In the genomic region with DNA sequence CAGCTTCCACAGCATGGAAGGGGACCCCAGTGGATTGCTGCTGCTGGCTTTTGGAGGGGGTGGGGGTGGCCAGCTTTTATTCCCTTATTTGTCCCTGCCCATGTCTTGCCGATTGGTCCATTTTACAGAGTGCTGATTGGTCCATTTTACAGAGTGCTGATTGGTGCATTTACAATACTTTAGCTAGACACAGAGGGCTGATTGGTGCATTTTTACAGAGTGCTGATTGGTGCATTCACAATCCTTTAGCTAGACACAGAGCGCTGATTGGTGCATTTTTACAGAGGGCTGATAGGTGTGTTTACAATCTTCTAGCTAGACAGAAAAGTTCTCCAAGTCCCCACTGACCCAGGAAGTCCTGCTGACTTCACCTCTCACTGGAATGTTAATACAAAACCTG, we compare ENCODE assay signal across 5 cellular contexts. TPM values are rescaled to one million over a fixed set of nuclear protein-coding genes. Genes with fewer than 3 reads are reported as not detected.
DNase-seq lines count a peak whose midpoint lies in the region; ATAC-seq, FAIRE-seq and TF ChIP-seq lines count a peak whose summit lies in the region.
"Not testable (repeated sequence)": the region's sequence is repeated elsewhere in the genome, so short reads cannot be mapped to it uniquely, and the experiment has no call there.

No MANE protein-coding gene starts in this region.

- not testable (repeated sequence) for FAIRE-seq in K562 (lab: Jason Lieb, UNC); HepG2 (lab: Jason Lieb, UNC)

- H4K20me1 ChIP-seq in GM23338 (replicated peaks; ENCODE audit: insufficient read depth); K562 (replicated peaks; ENCODE audit: control insufficient read depth, insufficient read depth, low read length); HepG2 (ENCODE audit: insufficient read depth, low read length): not testable (repeated sequence)

- not testable (repeated sequence) for H3K36me3 ChIP-seq in GM23338 (ENCODE audit: insufficient read depth); K562 (ENCODE audit: control insufficient read depth, insufficient read depth, low read length); HepG2 (replicated peaks in 1 of 2; ENCODE audit: control insufficient read depth in 1 of 2, insufficient read depth in 2 of 2, low read length in 2 of 2)

- BruUV-seq in K562 (replicated peaks; lab: Mats Ljungman, UMichigan); HepG2 (replicated peaks; lab: Mats Ljungman, UMichigan): not testable (repeated sequence)

- H3K9me1 ChIP-seq in K562 (ENCODE audit: control insufficient read depth, insufficient read depth, low read length) = not testable (repeated sequence)

- H3K4me3 Mint-ChIP-seq in GM23338, WTC11: not testable (repeated sequence)

- H3K27me3 ChIP-seq in GM23338 (ENCODE audit: insufficient read depth); K562 (ENCODE audit: control insufficient read depth in 2 of 2, insufficient read depth in 2 of 2, low read length in 2 of 2); HepG2 (ENCODE audit: control insufficient read depth in 1 of 2, insufficient read depth in 2 of 2, low read length in 2 of 2): not testable (repeated sequence)

- DNase-seq in Caki2 (ENCODE audit: low read depth) = peak; percentile 25
- DNase-seq in GM23338 (ENCODE audit: low spot score); WTC11 (ENCODE audit: low spot score); K562 (ENCODE audit: extremely low read depth in 1 of 4, low spot score in 3 of 4); HepG2 (ENCODE audit: low spot score): not testable (repeated sequence)

- not testable (repeated sequence) for TF ChIP-seq CTCF in GM23338 (conservative IDR thresholded peaks at IDR 0.05; ENCODE audit: low read depth in 2 of 2); WTC11 (IDR thresholded peaks at IDR 0.05); K562 (IDR thresholded peaks at IDR 0.05 in 2 of 3, conservative IDR thresholded peaks at IDR 0.05 in 1 of 3; ENCODE audit: insufficient read depth in 2 of 3, low read depth in 1 of 3, low read length in 3 of 3); HepG2 (CRISPR knock-in tag; IDR thresholded peaks at IDR 0.05)

- 54% methylated on average over 2 of the region's 2 CpGs for WGBS in K562 (ENCODE audit: insufficient coverage, low coverage, missing lambda C conversion rate)
- 69% methylated on average over 2 of the region's 2 CpGs for WGBS in HepG2 (ENCODE audit: low lambda C conversion rate)

- H3K79me2 ChIP-seq in GM23338 (replicated peaks; ENCODE audit: insufficient read depth); K562 (ENCODE audit: control insufficient read depth, insufficient read depth, low read length); HepG2 (ENCODE audit: insufficient read depth, low read length): not testable (repeated sequence)

- POLR2A ChIA-PET in WTC11 (lab: Charles Lee) = not testable (repeated sequence)
- POLR2A ChIA-PET in K562 (lab: Yijun Ruan, JAX) (interaction anchor here (1.0 to 1.6 kb wide), 2 partner anchors 9 to 12 kb away, joined by 3 to 9 read pairs; a partner anchor contains a TSS), HepG2 (lab: Yijun Ruan, JAX) (interaction anchor here (0.9 to 3.0 kb wide), 4 partner anchors 10 to 17 kb away, joined by 3 to 16 read pairs (median 5); a partner anchor contains a TSS)

- not testable (repeated sequence) for H3K9me2 ChIP-seq in GM23338 (ENCODE audit: insufficient read depth)

- intact Hi-C loops in K562 (cut with micrococcal nuclease) = not testable (repeated sequence)
- intact Hi-C loops in HepG2 (cut with micrococcal nuclease; ENCODE audit: unreplicated experiment) = loop anchor here (1.0 kb wide), 2 partner anchors 12 to 13 kb away; a partner anchor contains a TSS

- not testable (repeated sequence) for H3K4me1 ChIP-seq in GM23338 (ENCODE audit: insufficient read depth); K562 (replicated peaks in 1 of 2; ENCODE audit: control insufficient read depth in 2 of 2, insufficient read depth in 2 of 2, low read length in 2 of 2)
- peaks cover 15% of the 10 kb centered on the region for H3K4me1 ChIP-seq in HepG2 (ENCODE audit: insufficient read depth, low read length)

- not testable (repeated sequence) for H3K27me3 Mint-ChIP-seq in GM23338 (ENCODE audit: insufficient read depth, low read depth, poor library complexity); WTC11 (ENCODE audit: low read depth)

- H3K9me3 ChIP-seq in K562 (replicated peaks; ENCODE audit: control insufficient read depth, insufficient read depth, low read depth, low read length); HepG2 (ENCODE audit: low read length): not testable (repeated sequence)

- not testable (repeated sequence) for H3K36me3 Mint-ChIP-seq in GM23338 (ENCODE audit: low read depth); WTC11

- TF ChIP-seq EP300 in K562 (IDR thresholded peaks at IDR 0.05; ENCODE audit: low read length); HepG2 (IDR thresholded peaks at IDR 0.05; ENCODE audit: low read depth in 2 of 2, low read length in 2 of 2); HepG2 (CRISPR knock-in tag; IDR thresholded peaks at IDR 0.05; ENCODE audit: borderline replicate concordance): not testable (repeated sequence)

- not testable (repeated sequence) for H3K4me2 ChIP-seq in GM23338; K562 (ENCODE audit: insufficient read depth, low read length)
- H3K4me2 ChIP-seq in HepG2 (ENCODE audit: low read depth, low read length) = peak overlapping the region; percentile 86

- in situ Hi-C loops in Caki2 (cut with HindIII; ENCODE audit: low pct_unique_long_range_greater_than_20kb, low sequenced_read_pairs); K562 (cut with MboI): not testable (repeated sequence)
- in situ Hi-C loops in HepG2 (cut with HindIII; ENCODE audit: extremely low pct_ligation_motif_present, low pct_unique_long_range_greater_than_20kb) = loop anchor here (10.0 kb wide), 1 partner anchor 313 kb away; a partner anchor contains a TSS

- CTCF ChIA-PET in WTC11 (lab: Charles Lee) = interaction anchor here (0.6 to 1.3 kb wide), 2 partner anchors 12 to 65 kb away, joined by 3 to 8 read pairs; no protein-coding TSS in a partner anchor
- CTCF ChIA-PET in K562 (lab: Yijun Ruan, JAX; ENCODE audit: low intra/inter-chr PET ratio); HepG2 (lab: Yijun Ruan, JAX; ENCODE audit: low intra/inter-chr PET ratio, low total read pairs): not testable (repeated sequence)

- H3K27ac Mint-ChIP-seq in GM23338, WTC11: not testable (repeated sequence)

- not testable (repeated sequence) for H3K27ac ChIP-seq in GM23338 (ENCODE audit: low read depth); K562 (ENCODE audit: extremely low read depth, low read depth, low read length)
- peak overlapping the region; percentile 91 for H3K27ac ChIP-seq in HepG2 (ENCODE audit: extremely low read length, insufficient read depth, low read length)

- H2AFZ ChIP-seq in GM23338 (peak overlapping the region; percentile 63; the same call in 1 of the 2 replicates), K562 (ENCODE audit: low read depth, low read length) (0 out of 2 replicates have a peak overlapping the region, but pooled peaks have one; percentile 44)
- H2AFZ ChIP-seq in HepG2 (ENCODE audit: low read length) = not testable (repeated sequence)

- not testable (repeated sequence) for H3K9me3 Mint-ChIP-seq in GM23338
- peaks cover 12% of the 10 kb centered on the region for H3K9me3 Mint-ChIP-seq in WTC11

- not testable (repeated sequence) for H3K4me3 ChIP-seq in GM23338, K562
- peak overlapping the region; percentile 70 to 72 (median 72) for H3K4me3 ChIP-seq in HepG2 (replicated peaks in 1 of 3; ENCODE audit: insufficient read depth in 1 of 3, low read depth in 2 of 3, low read length in 3 of 3)

- not testable (repeated sequence) for TF ChIP-seq RAD21 in K562 (CRISPR knock-in tag; conservative IDR thresholded peaks at IDR 0.05 in 1 of 2, IDR thresholded peaks at IDR 0.05 in 1 of 2); HepG2 (CRISPR knock-in tag; IDR thresholded peaks at IDR 0.05)

- H3K9ac ChIP-seq in K562 (ENCODE audit: insufficient read depth in 1 of 2, low read depth in 2 of 2, low read length in 2 of 2) = not testable (repeated sequence)
- peak overlapping the region; percentile 63; the same call in 1 of the 2 replicates for H3K9ac ChIP-seq in HepG2 (ENCODE audit: insufficient read depth, low read depth, low read length)

- not testable (repeated sequence) for H3F3A ChIP-seq in GM23338 (replicated peaks; ENCODE audit: low read depth)

- TF ChIP-seq POLR2A in K562 (conservative IDR thresholded peaks at IDR 0.05); HepG2 (IDR thresholded peaks at IDR 0.05; ENCODE audit: insufficient read depth in 1 of 2, low read depth in 2 of 2, low read length in 2 of 2): not testable (repeated sequence)

- not testable (repeated sequence) for ATAC-seq in GM23338, WTC11, K562
- peak; percentile 6; the same call in 1 of the 3 replicates for ATAC-seq in HepG2

- not testable (repeated sequence) for H3K4me1 Mint-ChIP-seq in GM23338, WTC11

RNA-seq across cellular contexts. Expression of a gene that starts 12.3 kb away (rescaled TPM):
- 9.9 and 19.8 TPM in 2 replicates for total RNA-seq in Caki2 (2014; rRNA removed; shearing (Covaris generic); ENCODE audit: low replicate concordance)
- 43.2 and 46.2 TPM in 2 replicates for total RNA-seq in GM23338 (2014; rRNA removed; shearing (Covaris generic))
- polyA plus RNA-seq in GM23338 (2016; fragmentation: Nextera tagmentation; extraction: Ambion mirVana) (16.7 and 18.5 TPM in 2 replicates), K562 (2011; rRNA removed) (29.8 and 34.6 TPM in 2 replicates), K562 (2014; fragmentation: Illumina TruSeq; extraction: Trizol) (35.5 and 43.7 TPM in 2 replicates), K562 (2014; fragmentation: Nextera tagmentation; extraction: Ambion mirVana) (10 to 100 TPM; 14.5 to 17.9 TPM), K562 (2014; rRNA removed) (16.5 and 52.8 TPM in 2 replicates), HepG2 (2011; rRNA removed) (6.1 and 8.0 TPM in 2 replicates)
- total RNA-seq in WTC11 (2021) (18.4 to 24.0 TPM (median 21.1 TPM) in 3 replicates), K562 (2014; rRNA removed) (29.2 and 30.7 TPM in 2 replicates), K562 (2014; rRNA removed; fragmentation: Illumina TruSeq; extraction: Trizol) (62.1 and 74.1 TPM in 2 replicates), K562 (2015; rRNA removed; fragmentation: Illumina TruSeq; extraction: Trizol) (58.8 and 65.4 TPM in 2 replicates), K562 (2021) (32.1 and 34.8 TPM in 2 replicates), HepG2 (2016; rRNA removed; fragmentation: Illumina TruSeq; extraction: Trizol) (21.4 and 34.5 TPM in 2 replicates)
- 23.6 and 133 TPM in 2 replicates for total RNA-seq in K562 (2011; cell fraction: chromatin; rRNA removed; ENCODE audit: low replicate concordance)
- total RNA-seq in K562 (2011; cell fraction: nucleolus; rRNA removed) = 10.0 and 22.1 TPM in 2 replicates
- 29.4 and 37.6 TPM in 2 replicates for total RNA-seq in K562 (2011; cell fraction: nucleoplasm; rRNA removed)
- polyA plus RNA-seq in K562 (2011; cell fraction: cytosol; rRNA removed) = 3.7 and 12.4 TPM in 2 replicates
- 12.0 and 18.2 TPM in 2 replicates for polyA plus RNA-seq in K562 (2011; cell fraction: nucleus; rRNA removed)
- 16.4 and 19.6 TPM in 2 replicates for polyA plus RNA-seq in K562 (2012)
- polyA minus RNA-seq in K562 (2011; rRNA and poly(A)+ RNA removed) = 103 and 127 TPM in 2 replicates
- 27.7 and 28.9 TPM in 2 replicates for polyA minus RNA-seq in K562 (2011; cell fraction: cytosol; rRNA and poly(A)+ RNA removed)
- polyA minus RNA-seq in K562 (2011; cell fraction: nucleus; rRNA and poly(A)+ RNA removed) = 21.1 and 45.1 TPM in 2 replicates
- 3.5 and 3.7 TPM in 2 replicates for total RNA-seq in HepG2 (2016; cell fraction: cytosol; rRNA removed; fragmentation: Illumina TruSeq; extraction: Trizol; ENCODE audit: low read depth)
- 20.6 and 35.0 TPM in 2 replicates for total RNA-seq in HepG2 (2016; cell fraction: insoluble cytoplasmic fraction; rRNA removed; fragmentation: Illumina TruSeq; extraction: Trizol)
- total RNA-seq in HepG2 (2016; cell fraction: membrane; rRNA removed; fragmentation: Illumina TruSeq; extraction: Trizol) = 4.5 and 7.0 TPM in 2 replicates
- total RNA-seq in HepG2 (2016; cell fraction: nucleus; rRNA removed; fragmentation: Illumina TruSeq; extraction: Trizol) = 32.4 and 33.6 TPM in 2 replicates
- 2.0 and 3.8 TPM in 2 replicates for polyA plus RNA-seq in HepG2 (2011; cell fraction: cytosol; rRNA removed)
- 3.9 and 5.0 TPM in 2 replicates for polyA plus RNA-seq in HepG2 (2011; cell fraction: nucleus; rRNA removed)
- polyA plus RNA-seq in HepG2 (2012) = 9.1 and 16.9 TPM in 2 replicates
- 1.1 and 1.3 TPM in 2 replicates for polyA plus RNA-seq in HepG2 (2016; cell fraction: cytosol; fragmentation: Illumina TruSeq; extraction: Trizol; ENCODE audit: low read depth)
- 17.5 and 17.9 TPM in 2 replicates for polyA plus RNA-seq in HepG2 (2016; cell fraction: insoluble cytoplasmic fraction; fragmentation: Illumina TruSeq; extraction: Trizol; ENCODE audit: low read depth)
- polyA plus RNA-seq in HepG2 (2016; cell fraction: membrane; fragmentation: Illumina TruSeq; extraction: Trizol; ENCODE audit: low read depth) = 2.7 and 3.5 TPM in 2 replicates
- polyA plus RNA-seq in HepG2 (2016; cell fraction: nucleus; fragmentation: Illumina TruSeq; extraction: Trizol; ENCODE audit: insufficient read depth, low read depth) = 28.1 and 29.9 TPM in 2 replicates
- polyA minus RNA-seq in HepG2 (2011; rRNA and poly(A)+ RNA removed; ENCODE audit: low replicate concordance) = 3.9 and 18.6 TPM in 2 replicates
- polyA minus RNA-seq in HepG2 (2011; cell fraction: cytosol; rRNA and poly(A)+ RNA removed) = 9.1 and 12.3 TPM in 2 replicates
- 28.5 and 29.7 TPM in 2 replicates for polyA minus RNA-seq in HepG2 (2011; cell fraction: nucleus; rRNA and poly(A)+ RNA removed)

RNA-seq across cellular contexts. Expression of a gene that starts 12.7 kb away (rescaled TPM):
- total RNA-seq in Caki2 (2014; rRNA removed; shearing (Covaris generic); ENCODE audit: low replicate concordance) = 16.1 and 20.3 TPM in 2 replicates
- total RNA-seq in GM23338 (2014; rRNA removed; shearing (Covaris generic)) = 23.3 and 25.5 TPM in 2 replicates
- polyA plus RNA-seq in GM23338 (2016; fragmentation: Nextera tagmentation; extraction: Ambion mirVana) (21.2 and 22.0 TPM in 2 replicates), K562 (2011; rRNA removed) (11.2 and 13.0 TPM in 2 replicates), K562 (2014; fragmentation: Illumina TruSeq; extraction: Trizol) (13.6 and 13.7 TPM in 2 replicates), K562 (2014; fragmentation: Nextera tagmentation; extraction: Ambion mirVana) (1 to 10 TPM; 3.7 to 5.0 TPM), K562 (2014; rRNA removed) (19.6 and 20.5 TPM in 2 replicates), HepG2 (2011; rRNA removed) (8.6 and 9.8 TPM in 2 replicates)
- total RNA-seq in WTC11 (2021) (28.5 to 34.2 TPM (median 30.8 TPM) in 3 replicates), K562 (2014; rRNA removed) (23.4 and 36.8 TPM in 2 replicates), K562 (2014; rRNA removed; fragmentation: Illumina TruSeq; extraction: Trizol) (10.0 and 14.3 TPM in 2 replicates), K562 (2015; rRNA removed; fragmentation: Illumina TruSeq; extraction: Trizol) (17.5 and 18.6 TPM in 2 replicates), K562 (2021) (24.0 and 30.2 TPM in 2 replicates), HepG2 (2016; rRNA removed; fragmentation: Illumina TruSeq; extraction: Trizol) (14.5 and 18.8 TPM in 2 replicates)
- total RNA-seq in K562 (2011; cell fraction: chromatin; rRNA removed; ENCODE audit: low replicate concordance) = 5.8 and 12.4 TPM in 2 replicates
- 17.1 and 22.7 TPM in 2 replicates for total RNA-seq in K562 (2011; cell fraction: nucleolus; rRNA removed)
- total RNA-seq in K562 (2011; cell fraction: nucleoplasm; rRNA removed) = 12.1 and 12.4 TPM in 2 replicates
- polyA plus RNA-seq in K562 (2011; cell fraction: cytosol; rRNA removed) = 11.7 and 20.8 TPM in 2 replicates
- 10.8 and 14.7 TPM in 2 replicates for polyA plus RNA-seq in K562 (2011; cell fraction: nucleus; rRNA removed)
- polyA plus RNA-seq in K562 (2012) = 9.7 and 17.2 TPM in 2 replicates
- polyA minus RNA-seq in K562 (2011; rRNA and poly(A)+ RNA removed) = 14.4 and 16.9 TPM in 2 replicates
- 11.1 and 12.7 TPM in 2 replicates for polyA minus RNA-seq in K562 (2011; cell fraction: cytosol; rRNA and poly(A)+ RNA removed)
- 9.4 and 12.4 TPM in 2 replicates for polyA minus RNA-seq in K562 (2011; cell fraction: nucleus; rRNA and poly(A)+ RNA removed)
- total RNA-seq in HepG2 (2016; cell fraction: cytosol; rRNA removed; fragmentation: Illumina TruSeq; extraction: Trizol; ENCODE audit: low read depth) = 2.9 and 3.0 TPM in 2 replicates
- total RNA-seq in HepG2 (2016; cell fraction: insoluble cytoplasmic fraction; rRNA removed; fragmentation: Illumina TruSeq; extraction: Trizol) = 15.5 and 15.8 TPM in 2 replicates
- 4.9 and 5.5 TPM in 2 replicates for total RNA-seq in HepG2 (2016; cell fraction: membrane; rRNA removed; fragmentation: Illumina TruSeq; extraction: Trizol)
- total RNA-seq in HepG2 (2016; cell fraction: nucleus; rRNA removed; fragmentation: Illumina TruSeq; extraction: Trizol) = 7.0 and 7.2 TPM in 2 replicates
- polyA plus RNA-seq in HepG2 (2011; cell fraction: cytosol; rRNA removed) = 8.2 and 9.4 TPM in 2 replicates
- 3.9 and 4.4 TPM in 2 replicates for polyA plus RNA-seq in HepG2 (2011; cell fraction: nucleus; rRNA removed)
- 5.9 and 6.6 TPM in 2 replicates for polyA plus RNA-seq in HepG2 (2012)
- 2.0 and 2.8 TPM in 2 replicates for polyA plus RNA-seq in HepG2 (2016; cell fraction: cytosol; fragmentation: Illumina TruSeq; extraction: Trizol; ENCODE audit: low read depth)
- polyA plus RNA-seq in HepG2 (2016; cell fraction: insoluble cytoplasmic fraction; fragmentation: Illumina TruSeq; extraction: Trizol; ENCODE audit: low read depth) = 16.4 and 19.6 TPM in 2 replicates
- 2.8 TPM in 2 replicates for polyA plus RNA-seq in HepG2 (2016; cell fraction: membrane; fragmentation: Illumina TruSeq; extraction: Trizol; ENCODE audit: low read depth)
- polyA plus RNA-seq in HepG2 (2016; cell fraction: nucleus; fragmentation: Illumina TruSeq; extraction: Trizol; ENCODE audit: insufficient read depth, low read depth) = 10.3 and 12.6 TPM in 2 replicates
- polyA minus RNA-seq in HepG2 (2011; rRNA and poly(A)+ RNA removed; ENCODE audit: low replicate concordance) = 17.0 and 44.9 TPM in 2 replicates
- 4.4 and 6.0 TPM in 2 replicates for polyA minus RNA-seq in HepG2 (2011; cell fraction: cytosol; rRNA and poly(A)+ RNA removed)
- polyA minus RNA-seq in HepG2 (2011; cell fraction: nucleus; rRNA and poly(A)+ RNA removed) = 5.8 and 6.1 TPM in 2 replicates

RNA-seq across cellular contexts. Expression of a gene that starts 17.0 kb away (rescaled TPM):
- 31.4 and 33.7 TPM in 2 replicates for total RNA-seq in Caki2 (2014; rRNA removed; shearing (Covaris generic); ENCODE audit: low replicate concordance)
- 15.4 and 16.9 TPM in 2 replicates for total RNA-seq in GM23338 (2014; rRNA removed; shearing (Covaris generic))
- polyA plus RNA-seq in GM23338 (2016; fragmentation: Nextera tagmentation; extraction: Ambion mirVana) = 12.2 and 13.8 TPM in 2 replicates
- 12.8 to 15.6 TPM (median 13.7 TPM) in 3 replicates for total RNA-seq in WTC11 (2021)
- 58.0 and 64.4 TPM in 2 replicates for total RNA-seq in K562 (2011; cell fraction: chromatin; rRNA removed; ENCODE audit: low replicate concordance)
- 36.7 and 40.0 TPM in 2 replicates for total RNA-seq in K562 (2011; cell fraction: nucleolus; rRNA removed)
- 34.5 and 52.4 TPM in 2 replicates for total RNA-seq in K562 (2011; cell fraction: nucleoplasm; rRNA removed)
- total RNA-seq in K562 (2014; rRNA removed) = 22.2 and 26.8 TPM in 2 replicates
- total RNA-seq in K562 (2014; rRNA removed; fragmentation: Illumina TruSeq; extraction: Trizol) = 53.3 and 75.6 TPM in 2 replicates
- 21.6 and 30.7 TPM in 2 replicates for total RNA-seq in K562 (2015; rRNA removed; fragmentation: Illumina TruSeq; extraction: Trizol)
- total RNA-seq in K562 (2021) = 33.8 and 38.0 TPM in 2 replicates
- polyA plus RNA-seq in K562 (2011; rRNA removed) = 34.7 and 37.0 TPM in 2 replicates
- 14.8 and 23.9 TPM in 2 replicates for polyA plus RNA-seq in K562 (2011; cell fraction: cytosol; rRNA removed)
- 8.3 and 17.2 TPM in 2 replicates for polyA plus RNA-seq in K562 (2011; cell fraction: nucleus; rRNA removed)
- polyA plus RNA-seq in K562 (2012) = 38.8 and 49.7 TPM in 2 replicates
- polyA plus RNA-seq in K562 (2014; fragmentation: Illumina TruSeq; extraction: Trizol) = 28.5 and 34.1 TPM in 2 replicates
- 10 to 100 TPM; 54.4 to 94.8 TPM for polyA plus RNA-seq in K562 (2014; fragmentation: Nextera tagmentation; extraction: Ambion mirVana)
- 35.3 and 37.1 TPM in 2 replicates for polyA plus RNA-seq in K562 (2014; rRNA removed)
- polyA minus RNA-seq in K562 (2011; rRNA and poly(A)+ RNA removed) = 31.1 and 44.8 TPM in 2 replicates
- 5.4 and 8.2 TPM in 2 replicates for polyA minus RNA-seq in K562 (2011; cell fraction: cytosol; rRNA and poly(A)+ RNA removed)
- 7.5 and 29.2 TPM in 2 replicates for polyA minus RNA-seq in K562 (2011; cell fraction: nucleus; rRNA and poly(A)+ RNA removed)
- total RNA-seq in HepG2 (2016; rRNA removed; fragmentation: Illumina TruSeq; extraction: Trizol) = 23.2 and 26.3 TPM in 2 replicates
- total RNA-seq in HepG2 (2016; cell fraction: cytosol; rRNA removed; fragmentation: Illumina TruSeq; extraction: Trizol; ENCODE audit: low read depth) = 3.1 and 3.3 TPM in 2 replicates
- 20.5 and 28.7 TPM in 2 replicates for total RNA-seq in HepG2 (2016; cell fraction: insoluble cytoplasmic fraction; rRNA removed; fragmentation: Illumina TruSeq; extraction: Trizol)
- 5.6 and 8.7 TPM in 2 replicates for total RNA-seq in HepG2 (2016; cell fraction: membrane; rRNA removed; fragmentation: Illumina TruSeq; extraction: Trizol)
- 13.2 and 14.8 TPM in 2 replicates for total RNA-seq in HepG2 (2016; cell fraction: nucleus; rRNA removed; fragmentation: Illumina TruSeq; extraction: Trizol)
- polyA plus RNA-seq in HepG2 (2011; rRNA removed) = 6.6 and 10.8 TPM in 2 replicates
- 14.2 and 21.1 TPM in 2 replicates for polyA plus RNA-seq in HepG2 (2011; cell fraction: cytosol; rRNA removed)
- 2.8 and 8.6 TPM in 2 replicates for polyA plus RNA-seq in HepG2 (2011; cell fraction: nucleus; rRNA removed)
- 11.8 and 14.4 TPM in 2 replicates for polyA plus RNA-seq in HepG2 (2012)
- polyA plus RNA-seq in HepG2 (2016; cell fraction: cytosol; fragmentation: Illumina TruSeq; extraction: Trizol; ENCODE audit: low read depth) = 1.9 and 2.4 TPM in 2 replicates
- 24.5 and 29.8 TPM in 2 replicates for polyA plus RNA-seq in HepG2 (2016; cell fraction: insoluble cytoplasmic fraction; fragmentation: Illumina TruSeq; extraction: Trizol; ENCODE audit: low read depth)
- polyA plus RNA-seq in HepG2 (2016; cell fraction: membrane; fragmentation: Illumina TruSeq; extraction: Trizol; ENCODE audit: low read depth) = 3.8 and 4.4 TPM in 2 replicates
- 13.5 and 15.0 TPM in 2 replicates for polyA plus RNA-seq in HepG2 (2016; cell fraction: nucleus; fragmentation: Illumina TruSeq; extraction: Trizol; ENCODE audit: insufficient read depth, low read depth)
- 6.2 and 20.2 TPM in 2 replicates for polyA minus RNA-seq in HepG2 (2011; rRNA and poly(A)+ RNA removed; ENCODE audit: low replicate concordance)
- polyA minus RNA-seq in HepG2 (2011; cell fraction: cytosol; rRNA and poly(A)+ RNA removed) = 2.2 and 3.0 TPM in 2 replicates
- 11.7 and 16.2 TPM in 2 replicates for polyA minus RNA-seq in HepG2 (2011; cell fraction: nucleus; rRNA and poly(A)+ RNA removed)
